In genomic region chr14:63875311-63875710, GRCh38 we compare ENCODE assay signal across 14 cellular contexts. TPM values are rescaled to one million over a fixed set of nuclear protein-coding genes. Genes with fewer than 3 reads are reported as not detected.
DNase-seq lines count a peak whose midpoint lies in the region; ATAC-seq, FAIRE-seq and TF ChIP-seq lines count a peak whose summit lies in the region.
"Had no signal": no experiment of that assay in that cellular context is flagged by ENCODE, and none has a peak within 500 bp of the region (broad histone marks: within the 10 kb centered on the region; RNA-seq: fewer than 3 reads in every experiment).

No MANE protein-coding gene starts in this region.

- FAIRE-seq in HepG2 (lab: Jason Lieb, UNC) (no peak), GM12891 (lab: Jason Lieb, UNC) (no peak)

- H3K27me3 ChIP-seq in right lobe of liver = no peaks in the 10 kb centered on the region
- no peaks in the 10 kb centered on the region for H3K27me3 ChIP-seq in HepG2 (ENCODE audit: control insufficient read depth in 1 of 2, insufficient read depth in 2 of 2, low read length in 2 of 2)
- H3K27me3 ChIP-seq in esophagus squamous epithelium = no peaks in the 10 kb centered on the region
- no peaks in the 10 kb centered on the region for H3K27me3 ChIP-seq in aorta (ENCODE audit: control insufficient read depth in 1 of 2, insufficient read depth in 2 of 2, low read length in 1 of 2)
- H3K27me3 ChIP-seq in upper lobe of right lung = no peaks in the 10 kb centered on the region

- H3K27ac ChIP-seq in right lobe of liver (no peak overlapping the region), HepG2 (ENCODE audit: extremely low read length, insufficient read depth, low read length) (no peak overlapping the region), esophagus squamous epithelium (peak overlapping the region; percentile 9 to 81 (median 78)), aorta (ENCODE audit: low read depth in 1 of 2, low read length in 2 of 2) (peak overlapping the region; percentile 39 to 52), upper lobe of right lung (no peak overlapping the region)
- H3K27ac ChIP-seq: HL-60 had no signal

- TF ChIP-seq CTCF in right lobe of liver (IDR thresholded peaks at IDR 0.05) (no peak), HepG2 (CRISPR knock-in tag; IDR thresholded peaks at IDR 0.05) (no peak), esophagus squamous epithelium (IDR thresholded peaks at IDR 0.05) (no peak), upper lobe of right lung (IDR thresholded peaks at IDR 0.05) (no peak)

- WGBS in right lobe of liver (ENCODE audit: insufficient coverage, low coverage, low lambda C conversion rate, missing lambda C conversion rate) = 71% methylated on average over 2 of the region's 2 CpGs
- 87% methylated on average over 2 of the region's 2 CpGs for WGBS in HepG2 (ENCODE audit: low lambda C conversion rate)
- 57 to 74% methylated on average over 2 of the region's 2 CpGs for WGBS in esophagus squamous epithelium, 2 donors
- WGBS in aorta, 2 donors = 8 to 21% methylated on average over 2 of the region's 2 CpGs

- POLR2A ChIA-PET in HepG2 (lab: Yijun Ruan, JAX) = no interaction called here

- no peaks in the 10 kb centered on the region for H4K20me1 ChIP-seq in HepG2 (ENCODE audit: insufficient read depth, low read length)

- intact Hi-C loops in right lobe of liver (cut with DNase I) (no loop called here), HepG2 (cut with micrococcal nuclease; ENCODE audit: unreplicated experiment) (no loop called here), esophagus squamous epithelium (cut with DNase I) (no loop called here), aorta (cut with DNase I) (no loop called here), upper lobe of right lung (cut with DNase I) (no loop called here)

- no peak overlapping the region for H3K4me3 ChIP-seq in right lobe of liver
- no peak overlapping the region for H3K4me3 ChIP-seq in HepG2 (replicated peaks in 1 of 3; ENCODE audit: insufficient read depth in 1 of 3, low read depth in 2 of 3, low read length in 3 of 3)
- no peak overlapping the region for H3K4me3 ChIP-seq in esophagus squamous epithelium
- no peak overlapping the region for H3K4me3 ChIP-seq in aorta (ENCODE audit: low read length in 2 of 2)
- H3K4me3 ChIP-seq in upper lobe of right lung = no peak overlapping the region

- no peak for TF ChIP-seq RAD21 in HepG2 (CRISPR knock-in tag; IDR thresholded peaks at IDR 0.05)

- ATAC-seq in right lobe of liver (peak in 3 of 4 donors; percentile 38 to 71 (median 44)), HepG2 (no peak), aorta (ENCODE audit: low FRiP score) (no peak), upper lobe of right lung (no peak), GM21360 (IDR thresholded peaks at IDR 0.05; ENCODE audit: unreplicated experiment) (no peak)

- in situ Hi-C loops in HepG2 (cut with HindIII; ENCODE audit: extremely low pct_ligation_motif_present, low pct_unique_long_range_greater_than_20kb) = no loop called here

- no peaks in the 10 kb centered on the region for H3K79me2 ChIP-seq in HepG2 (ENCODE audit: insufficient read depth, low read length)

- no peak overlapping the region for H2AFZ ChIP-seq in HepG2 (ENCODE audit: low read length)

- no peak for TF ChIP-seq EP300 in HepG2 (IDR thresholded peaks at IDR 0.05; ENCODE audit: low read depth in 2 of 2, low read length in 2 of 2)
- TF ChIP-seq EP300 in HepG2 (CRISPR knock-in tag; IDR thresholded peaks at IDR 0.05; ENCODE audit: borderline replicate concordance) = no peak

- no peaks in the 10 kb centered on the region for H3K4me1 ChIP-seq in right lobe of liver
- H3K4me1 ChIP-seq in HepG2 (ENCODE audit: insufficient read depth, low read length) = no peaks in the 10 kb centered on the region
- H3K4me1 ChIP-seq in esophagus squamous epithelium = peaks cover 0 to 62% (median 41%) of the 10 kb centered on the region in 3 donors
- peaks cover 4 to 8% of the 10 kb centered on the region in 2 donors for H3K4me1 ChIP-seq in aorta (ENCODE audit: control insufficient read depth in 1 of 2, insufficient read depth in 2 of 2, low read length in 2 of 2)
- H3K4me1 ChIP-seq in upper lobe of right lung = peaks cover 23% of the 10 kb centered on the region

- DNase-seq in right lobe of liver (no peak), HepG2 (ENCODE audit: low spot score) (no peak), esophagus squamous epithelium (lab: John Stamatoyannopoulos, UW) (no peak), mucosa of gallbladder (ENCODE audit: low spot score) (peak; percentile 34), aorta (no peak), upper lobe of right lung (no peak), GM12891 (ENCODE audit: insufficient read length, low spot score) (no peak)
- DNase-seq: ACHN; activated CD8-positive, alpha-beta memory T cell treated with anti-CD3 and anti-CD28 coated beads, Interleukin-2, amount 50 U/mL, for 48 hours; NCI-H1417 treated with DMSO at 0.1 percent for 48 hours; nucleus accumbens; T-helper 2 cell had no signal

- no TSS peak for BruUV-seq in HepG2 (replicated peaks; lab: Mats Ljungman, UMichigan)

- H3K9ac ChIP-seq in HepG2 (ENCODE audit: insufficient read depth, low read depth, low read length) = no peak overlapping the region

- CTCF ChIA-PET in HepG2 (lab: Yijun Ruan, JAX; ENCODE audit: low intra/inter-chr PET ratio, low total read pairs) = no interaction called here

- H3K9me3 ChIP-seq in right lobe of liver (no peaks in the 10 kb centered on the region), HepG2 (ENCODE audit: low read length) (no peaks in the 10 kb centered on the region), esophagus squamous epithelium (no peaks in the 10 kb centered on the region), aorta (ENCODE audit: control insufficient read depth, low read length) (no peaks in the 10 kb centered on the region), upper lobe of right lung (no peaks in the 10 kb centered on the region)

- TF ChIP-seq POLR2A in right lobe of liver (IDR thresholded peaks at IDR 0.05) (no peak), HepG2 (IDR thresholded peaks at IDR 0.05; ENCODE audit: insufficient read depth in 1 of 2, low read depth in 2 of 2, low read length in 2 of 2) (no peak), esophagus squamous epithelium (IDR thresholded peaks at IDR 0.05) (no peak), GM12891 (IDR thresholded peaks at IDR 0.05; ENCODE audit: low read depth, low read length) (no peak)

- H3K36me3 ChIP-seq in right lobe of liver = no peaks in the 10 kb centered on the region
- H3K36me3 ChIP-seq in HepG2 (replicated peaks in 1 of 2; ENCODE audit: control insufficient read depth in 1 of 2, insufficient read depth in 2 of 2, low read length in 2 of 2) = no peaks in the 10 kb centered on the region
- no peaks in the 10 kb centered on the region for H3K36me3 ChIP-seq in esophagus squamous epithelium
- no peaks in the 10 kb centered on the region for H3K36me3 ChIP-seq in aorta (ENCODE audit: control insufficient read depth in 1 of 2, insufficient read depth in 2 of 2, low read length in 1 of 2)
- H3K36me3 ChIP-seq in upper lobe of right lung = no peaks in the 10 kb centered on the region

- no peak overlapping the region for H3K4me2 ChIP-seq in HepG2 (ENCODE audit: low read depth, low read length)

TF ChIP-seq in GM12891, 5 proteins besides CTCF, POLR2A, EP300 and RAD21:
- no peak for TF ChIP-seq TAF1 (IDR thresholded peaks at IDR 0.05; ENCODE audit: low read depth, low read length)
- no peak for TF ChIP-seq POU2F2 (IDR thresholded peaks at IDR 0.05; ENCODE audit: low read depth, low read length)
- no peak for TF ChIP-seq PAX5 (IDR thresholded peaks at IDR 0.05; ENCODE audit: insufficient read depth, low read length, severe bottlenecking)
- no peak for TF ChIP-seq POLR2AphosphoS5 (IDR thresholded peaks at IDR 0.05; ENCODE audit: low read depth, low read length)
- TF ChIP-seq SPI1 (IDR thresholded peaks at IDR 0.05; ENCODE audit: low read depth, low read length) = no peak

RNA-seq across cellular contexts. Expression of gene SYNE2, which starts 22.5 kb away (rescaled TPM):
- total RNA-seq in right lobe of liver (100 to 1,000 TPM in 1 of 6 experiments, 10 to 100 TPM in 5; 34.6 to 118 (median 47.8) TPM), HepG2 (2016; rRNA removed; fragmentation: Illumina TruSeq; extraction: Trizol) (13.3 and 19.5 TPM in 2 replicates), esophagus squamous epithelium (100 to 1,000 TPM; 128 to 197 (median 145) TPM), mucosa of gallbladder (85.7 TPM), aorta (100 to 1,000 TPM; 168 to 197 TPM), upper lobe of right lung (121 TPM)
- total RNA-seq in HepG2 (2016; cell fraction: cytosol; rRNA removed; fragmentation: Illumina TruSeq; extraction: Trizol; ENCODE audit: low read depth) = 3.3 and 4.7 TPM in 2 replicates
- total RNA-seq in HepG2 (2016; cell fraction: insoluble cytoplasmic fraction; rRNA removed; fragmentation: Illumina TruSeq; extraction: Trizol) = 13.6 and 17.1 TPM in 2 replicates
- total RNA-seq in HepG2 (2016; cell fraction: membrane; rRNA removed; fragmentation: Illumina TruSeq; extraction: Trizol) = 4.5 and 4.9 TPM in 2 replicates
- 24.4 and 24.6 TPM in 2 replicates for total RNA-seq in HepG2 (2016; cell fraction: nucleus; rRNA removed; fragmentation: Illumina TruSeq; extraction: Trizol)
- polyA plus RNA-seq in HepG2 (2011; rRNA removed) (6.2 and 6.4 TPM in 2 replicates), aorta (10 to 100 TPM; 14.7 to 30.2 TPM)
- 3.3 and 4.5 TPM in 2 replicates for polyA plus RNA-seq in HepG2 (2011; cell fraction: cytosol; rRNA removed)
- polyA plus RNA-seq in HepG2 (2011; cell fraction: nucleus; rRNA removed) = 21.7 and 22.7 TPM in 2 replicates
- polyA plus RNA-seq in HepG2 (2012) = 4.5 and 5.0 TPM in 2 replicates
- polyA plus RNA-seq in HepG2 (2016; cell fraction: cytosol; fragmentation: Illumina TruSeq; extraction: Trizol; ENCODE audit: low read depth) = 0.34 and 0.63 TPM in 2 replicates
- polyA plus RNA-seq in HepG2 (2016; cell fraction: insoluble cytoplasmic fraction; fragmentation: Illumina TruSeq; extraction: Trizol; ENCODE audit: low read depth) = 7.2 and 9.1 TPM in 2 replicates
- polyA plus RNA-seq in HepG2 (2016; cell fraction: membrane; fragmentation: Illumina TruSeq; extraction: Trizol; ENCODE audit: low read depth) = 0.87 and 1.0 TPM in 2 replicates
- 13.5 and 14.3 TPM in 2 replicates for polyA plus RNA-seq in HepG2 (2016; cell fraction: nucleus; fragmentation: Illumina TruSeq; extraction: Trizol; ENCODE audit: insufficient read depth, low read depth)
- polyA minus RNA-seq in HepG2 (2011; rRNA and poly(A)+ RNA removed; ENCODE audit: low replicate concordance) = 21.2 and 137 TPM in 2 replicates
- 9.4 and 14.6 TPM in 2 replicates for polyA minus RNA-seq in HepG2 (2011; cell fraction: cytosol; rRNA and poly(A)+ RNA removed)
- polyA minus RNA-seq in HepG2 (2011; cell fraction: nucleus; rRNA and poly(A)+ RNA removed) = 55.6 and 61.7 TPM in 2 replicates
- polyA plus RNA-seq in GM12891 (2012; ENCODE audit: low read depth, missing spikeins) = 10.6 TPM

Comparison
In these comparisons a context has a peak if more than half of its experiments do, and no peak if none do; other contexts are left out.
1. ATAC-seq: peak in right lobe of liver (3 of 4); none in HepG2 (single experiment), aorta (single experiment), upper lobe of right lung (single experiment) and GM21360 (single experiment).
2. H3K27ac ChIP-seq: peak in esophagus squamous epithelium (4 of 4) and aorta (2 of 2); none in right lobe of liver (0 of 3), HepG2 (single experiment) and upper lobe of right lung (single experiment).